In the genomic region with DNA sequence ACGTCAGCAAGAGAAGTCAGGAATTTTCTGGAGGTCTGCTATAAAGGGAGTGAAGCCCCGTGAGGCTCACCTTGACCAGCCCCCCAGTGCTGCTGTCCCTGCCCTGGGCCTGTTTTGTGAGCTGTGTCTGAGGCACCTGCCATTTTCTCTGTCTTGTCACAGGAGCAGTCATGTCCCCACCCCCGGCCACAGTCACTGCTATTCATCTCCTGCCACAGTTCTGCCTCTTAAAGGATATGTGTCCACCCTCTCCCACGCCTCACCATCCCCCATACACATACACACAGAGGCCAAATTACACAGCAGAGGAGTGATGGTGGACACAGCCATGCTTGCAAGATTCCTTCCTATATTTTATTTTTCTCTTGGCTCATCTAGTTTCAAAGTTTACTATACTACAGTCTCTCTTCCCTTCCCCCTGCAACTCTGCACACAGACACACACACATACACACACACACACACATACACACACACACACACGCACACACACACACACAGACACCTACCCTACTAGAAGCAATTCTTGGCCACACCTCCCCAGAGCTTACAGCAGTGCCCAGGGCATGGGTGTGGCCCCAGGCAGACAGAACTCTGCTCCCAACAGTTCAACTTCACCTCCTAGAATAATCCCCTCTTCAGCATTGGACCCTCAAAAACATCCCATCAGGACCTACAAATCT, we compare ENCODE assay signal across 9 cellular contexts.
DNase-seq lines count a peak whose midpoint lies in the region; ATAC-seq, FAIRE-seq and TF ChIP-seq lines count a peak whose summit lies in the region.
"Had no signal": no experiment of that assay in that cellular context is flagged by ENCODE, and none has a peak within 500 bp of the region (broad histone marks: within the 10 kb centered on the region; RNA-seq: fewer than 3 reads in every experiment).

No MANE protein-coding gene starts in this region.

- DNase-seq in DMS53 (lab: John Stamatoyannopoulos, UW) (peak; percentile 7), DMS53 treated with DMSO at 0.1 percent for 48 hours (lab: John Stamatoyannopoulos, UW; ENCODE audit: unreplicated experiment) (no peak), GM12891 (ENCODE audit: insufficient read length, low spot score) (no peak), activated B cell treated with CpG ODN at 0.5 μM for 24 hours (no peak), memory B cell (ENCODE audit: low spot score in 2 of 2) (no peak), HFFc6 (no peak), NCI-H2171 (lab: John Stamatoyannopoulos, UW) (no peak)

- CTCF ChIA-PET in activated B cell treated with CpG ODN at 0.5 μM for 24 hours (lab: Charles Lee) = no interaction called here

- intact Hi-C loops in activated B cell treated with CpG ODN at 0.5 μM for 24 hours (cut with micrococcal nuclease) = loop anchor here (5.0 kb wide), 1 partner anchor 37 kb away; no protein-coding TSS in a partner anchor

- no peaks in the 10 kb centered on the region for H3K9me3 Mint-ChIP-seq in activated B cell treated with CpG ODN at 0.5 μM for 24 hours
- H3K9me3 Mint-ChIP-seq in memory B cell = no peaks in the 10 kb centered on the region
- no peaks in the 10 kb centered on the region for H3K9me3 Mint-ChIP-seq in HFFc6

- H3K4me3 Mint-ChIP-seq in activated B cell treated with CpG ODN at 0.5 μM for 24 hours (no peak overlapping the region), memory B cell (peak overlapping the region; percentile 31), HFFc6 (no peak overlapping the region)

- peak; percentile 63 for FAIRE-seq in GM12891 (lab: Jason Lieb, UNC)
- FAIRE-seq: H1 had no signal

- no peak overlapping the region for H3K27ac Mint-ChIP-seq in activated B cell treated with CpG ODN at 0.5 μM for 24 hours
- H3K27ac Mint-ChIP-seq in memory B cell = peak overlapping the region; percentile 46
- no peak overlapping the region for H3K27ac Mint-ChIP-seq in HFFc6

- POLR2A ChIA-PET in activated B cell treated with CpG ODN at 0.5 μM for 24 hours (lab: Charles Lee) = interaction anchor here (0.6 kb wide), 1 partner anchor 17 kb away, joined by 3 read pairs; no protein-coding TSS in a partner anchor

- TF ChIP-seq CTCF in activated B cell treated with CpG ODN at 0.5 μM for 24 hours (IDR thresholded peaks at IDR 0.05) (no peak), HFFc6 (IDR thresholded peaks at IDR 0.05) (no peak)

- H3K27me3 Mint-ChIP-seq in activated B cell treated with CpG ODN at 0.5 μM for 24 hours = no peaks in the 10 kb centered on the region
- H3K27me3 Mint-ChIP-seq in memory B cell = no peaks in the 10 kb centered on the region
- peaks cover 41% of the 10 kb centered on the region for H3K27me3 Mint-ChIP-seq in HFFc6 (ENCODE audit: insufficient read depth)

- no peak for TF ChIP-seq POLR2A in GM12891 (IDR thresholded peaks at IDR 0.05; ENCODE audit: low read depth, low read length)

- peaks cover 50% of the 10 kb centered on the region for H3K4me1 Mint-ChIP-seq in activated B cell treated with CpG ODN at 0.5 μM for 24 hours
- H3K4me1 Mint-ChIP-seq in memory B cell = peaks cover 31% of the 10 kb centered on the region
- H3K4me1 Mint-ChIP-seq in HFFc6 (ENCODE audit: low read depth) = peaks cover 10% of the 10 kb centered on the region; the same call in 1 of the 2 replicates

- no peaks in the 10 kb centered on the region for H3K36me3 Mint-ChIP-seq in activated B cell treated with CpG ODN at 0.5 μM for 24 hours (ENCODE audit: low read depth)
- H3K36me3 Mint-ChIP-seq in memory B cell = no peaks in the 10 kb centered on the region
- H3K36me3 Mint-ChIP-seq in HFFc6 (ENCODE audit: low read depth) = peaks cover 6% of the 10 kb centered on the region; the same call in 1 of the 2 replicates

- ATAC-seq in activated B cell treated with CpG ODN at 0.5 μM for 24 hours (ENCODE audit: low read depth) = peak; percentile 27
- no peak for ATAC-seq in memory B cell (ENCODE audit: low read depth)
- no peak for ATAC-seq in GM21529 (IDR thresholded peaks at IDR 0.05; ENCODE audit: unreplicated experiment)

TF ChIP-seq in GM12891, 5 proteins besides CTCF, POLR2A, EP300 and RAD21:
- TF ChIP-seq SPI1 (IDR thresholded peaks at IDR 0.05; ENCODE audit: low read depth, low read length) (no peak), POU2F2 (IDR thresholded peaks at IDR 0.05; ENCODE audit: low read depth, low read length) (no peak), PAX5 (IDR thresholded peaks at IDR 0.05; ENCODE audit: insufficient read depth, low read length, severe bottlenecking) (no peak), POLR2AphosphoS5 (IDR thresholded peaks at IDR 0.05; ENCODE audit: low read depth, low read length) (no peak), TAF1 (IDR thresholded peaks at IDR 0.05; ENCODE audit: low read depth, low read length) (no peak)
